ENCODE assay signal across 14 cellular contexts in the genomic region with DNA sequence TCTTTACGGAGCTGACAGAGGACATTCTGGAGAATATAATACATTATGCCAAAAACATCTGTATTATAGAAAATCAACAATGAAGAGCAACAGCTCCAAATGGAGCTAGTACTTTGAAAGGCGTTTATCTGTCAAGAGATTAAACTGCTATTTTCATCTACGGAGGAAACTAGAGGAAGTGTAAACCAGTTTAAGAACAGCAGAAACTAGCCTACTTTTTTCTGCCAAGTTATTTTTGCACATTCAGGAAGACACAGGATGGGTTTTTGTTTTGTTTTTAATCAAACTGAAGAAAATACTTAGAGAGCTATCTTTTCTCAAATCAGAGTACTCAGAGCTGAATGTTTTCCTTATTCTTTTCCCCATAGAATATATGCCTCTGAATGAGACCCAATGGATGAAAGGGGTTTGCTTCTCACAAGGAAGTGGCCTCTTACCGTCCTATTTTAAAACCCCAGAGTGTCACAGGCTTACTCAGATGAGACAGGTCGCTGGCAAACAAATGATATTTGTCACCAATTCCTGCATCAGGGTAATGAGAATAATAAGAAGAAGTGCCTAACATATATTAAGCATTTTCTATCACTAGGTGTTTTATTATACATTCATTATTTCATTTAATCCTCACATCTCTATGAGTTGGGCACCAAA.
DNase-seq lines count a peak whose midpoint lies in the region; ATAC-seq and TF ChIP-seq lines count a peak whose summit lies in the region.
"Had no signal": no experiment of that assay in that cellular context is flagged by ENCODE, and none has a peak within 500 bp of the region (broad histone marks: within the 10 kb centered on the region; RNA-seq: fewer than 3 reads in every experiment).

No MANE protein-coding gene starts in this region.

- H3K4me3 ChIP-seq in NB4 (ENCODE audit: low read depth, low read length), result no peak overlapping the region

- H3K27me3 Mint-ChIP-seq in activated naive CD4-positive, alpha-beta T cell treated with anti-CD3 and anti-CD28 coated beads for 36 hours (ENCODE audit: low read depth), result no peaks in the 10 kb centered on the region
- H3K27me3 Mint-ChIP-seq in activated naive CD8-positive, alpha-beta T cell treated with anti-CD3 and anti-CD28 coated beads, Interleukin-2, amount 50 U/mL, for 24 hours, result no peaks in the 10 kb centered on the region
- no peaks in the 10 kb centered on the region for H3K27me3 Mint-ChIP-seq in stimulated activated naive CD8-positive, alpha-beta T cell treated with anti-CD3 and anti-CD28 coated beads, Interleukin-15, amount 100 ng/mL, for 72 hours

- CTCF ChIA-PET in activated naive CD4-positive, alpha-beta T cell treated with anti-CD3 and anti-CD28 coated beads for 36 hours (lab: Charles Lee), result interaction anchor here (0.6 to 1.4 kb wide), 3 partner anchors 16 to 1048 kb away, joined by 3 to 4 read pairs (median 4); no protein-coding TSS in a partner anchor

- H3K27ac Mint-ChIP-seq in activated naive CD4-positive, alpha-beta T cell treated with anti-CD3 and anti-CD28 coated beads for 36 hours, result peak overlapping the region; percentile 16
- peak overlapping the region; percentile 21 for H3K27ac Mint-ChIP-seq in activated naive CD8-positive, alpha-beta T cell treated with anti-CD3 and anti-CD28 coated beads, Interleukin-2, amount 50 U/mL, for 24 hours
- no peak overlapping the region for H3K27ac Mint-ChIP-seq in stimulated activated naive CD8-positive, alpha-beta T cell treated with anti-CD3 and anti-CD28 coated beads, Interleukin-15, amount 100 ng/mL, for 72 hours
- H3K27ac Mint-ChIP-seq: HFFc6 had no signal

- no peak for ATAC-seq in activated naive CD8-positive, alpha-beta T cell treated with anti-CD3 and anti-CD28 coated beads, Interleukin-2, amount 50 U/mL, for 24 hours
- ATAC-seq in stimulated activated naive CD8-positive, alpha-beta T cell treated with anti-CD3 and anti-CD28 coated beads, Interleukin-15, amount 100 ng/mL, for 72 hours, result peak; percentile 67
- ATAC-seq: activated CD4-positive, CD25-positive, alpha-beta regulatory T cell treated with anti-CD3 and anti-CD28 coated beads, Interleukin-2, amount 50 U/mL, for 24 hours had no signal

- no peaks in the 10 kb centered on the region for H3K9me3 Mint-ChIP-seq in activated naive CD4-positive, alpha-beta T cell treated with anti-CD3 and anti-CD28 coated beads for 36 hours
- H3K9me3 Mint-ChIP-seq in activated naive CD8-positive, alpha-beta T cell treated with anti-CD3 and anti-CD28 coated beads, Interleukin-2, amount 50 U/mL, for 24 hours, result no peaks in the 10 kb centered on the region
- peaks cover 0 to 8% of the 10 kb centered on the region in 2 donors for H3K9me3 Mint-ChIP-seq in stimulated activated naive CD8-positive, alpha-beta T cell treated with anti-CD3 and anti-CD28 coated beads, Interleukin-15, amount 100 ng/mL, for 72 hours
- H3K9me3 Mint-ChIP-seq: HFFc6 had no signal

- intact Hi-C loops in activated naive CD4-positive, alpha-beta T cell treated with anti-CD3 and anti-CD28 coated beads for 36 hours (cut with micrococcal nuclease), result loop anchor here (2.0 kb wide), 1 partner anchor 19 kb away; no protein-coding TSS in a partner anchor

- H3K36me3 Mint-ChIP-seq in activated naive CD4-positive, alpha-beta T cell treated with anti-CD3 and anti-CD28 coated beads for 36 hours (ENCODE audit: low read depth), result no peaks in the 10 kb centered on the region
- H3K36me3 Mint-ChIP-seq in activated naive CD8-positive, alpha-beta T cell treated with anti-CD3 and anti-CD28 coated beads, Interleukin-2, amount 50 U/mL, for 24 hours (ENCODE audit: low read depth), result no peaks in the 10 kb centered on the region

- no peak for DNase-seq in activated naive CD4-positive, alpha-beta T cell treated with anti-CD3 and anti-CD28 coated beads for 36 hours
- DNase-seq in activated naive CD4-positive, alpha-beta T cell treated with anti-CD3 and anti-CD28 coated beads, Interleukin-2, amount 50 U/mL, for 16 hours, result no peak
- DNase-seq in NB4 (ENCODE audit: low read depth) (peak; percentile 64), NCI-H146 treated with DMSO at 0.1 percent for 48 hours (lab: John Stamatoyannopoulos, UW; ENCODE audit: unreplicated experiment) (no peak), NCI-H1694 (lab: John Stamatoyannopoulos, UW) (no peak), Ammon's horn (ENCODE audit: low spot score) (no peak)
- DNase-seq in activated naive CD8-positive, alpha-beta T cell treated with anti-CD3 and anti-CD28 coated beads, Interleukin-2, amount 50 U/mL, for 24 hours, result no peak
- DNase-seq in stimulated activated naive CD8-positive, alpha-beta T cell treated with anti-CD3 and anti-CD28 coated beads, Interleukin-15, amount 100 ng/mL, for 72 hours, result no peak
- DNase-seq: effector memory CD4-positive, alpha-beta T cell; HFFc6; hippocampal formation; NCI-H1436 treated with DMSO at 0.1 percent for 48 hours; right cardiac atrium had no signal

- no peak overlapping the region for H3K4me3 Mint-ChIP-seq in activated naive CD4-positive, alpha-beta T cell treated with anti-CD3 and anti-CD28 coated beads for 36 hours
- no peak overlapping the region for H3K4me3 Mint-ChIP-seq in activated naive CD8-positive, alpha-beta T cell treated with anti-CD3 and anti-CD28 coated beads, Interleukin-2, amount 50 U/mL, for 24 hours
- no peak overlapping the region for H3K4me3 Mint-ChIP-seq in stimulated activated naive CD8-positive, alpha-beta T cell treated with anti-CD3 and anti-CD28 coated beads, Interleukin-15, amount 100 ng/mL, for 72 hours
- H3K4me3 Mint-ChIP-seq: HFFc6 had no signal

- no peak for TF ChIP-seq CTCF in NB4 (IDR thresholded peaks at IDR 0.05; ENCODE audit: low read depth, low read length)

- no peak for TF ChIP-seq POLR2A in NB4 (IDR thresholded peaks at IDR 0.05; ENCODE audit: extremely low read depth, insufficient read length)

- H3K4me1 Mint-ChIP-seq in activated naive CD4-positive, alpha-beta T cell treated with anti-CD3 and anti-CD28 coated beads for 36 hours (ENCODE audit: low read depth), result peaks cover 37% of the 10 kb centered on the region
- H3K4me1 Mint-ChIP-seq in activated naive CD8-positive, alpha-beta T cell treated with anti-CD3 and anti-CD28 coated beads, Interleukin-2, amount 50 U/mL, for 24 hours, result peaks cover 52% of the 10 kb centered on the region
- peaks cover 39% of the 10 kb centered on the region for H3K4me1 Mint-ChIP-seq in stimulated activated naive CD8-positive, alpha-beta T cell treated with anti-CD3 and anti-CD28 coated beads, Interleukin-15, amount 100 ng/mL, for 72 hours

Comparison
In these comparisons a context has a peak if more than half of its experiments do, and no peak if none do; other contexts are left out.
1. H3K27ac Mint-ChIP-seq: peak in activated naive CD4-positive, alpha-beta T cell treated with anti-CD3 and anti-CD28 coated beads for 36 hours (single experiment) and activated naive CD8-positive, alpha-beta T cell treated with anti-CD3 and anti-CD28 coated beads, Interleukin-2, amount 50 U/mL, for 24 hours (single experiment); none in stimulated activated naive CD8-positive, alpha-beta T cell treated with anti-CD3 and anti-CD28 coated beads, Interleukin-15, amount 100 ng/mL, for 72 hours (0 of 2).